Comparison of ENCODE assay signal across 22 cellular contexts in genomic region chr19:5155586-5156210, GRCh38.
DNase-seq lines count a peak whose midpoint lies in the region; ATAC-seq and TF ChIP-seq lines count a peak whose summit lies in the region.
"Had no signal": no experiment of that assay in that cellular context is flagged by ENCODE, and none has a peak within 500 bp of the region (broad histone marks: within the 10 kb centered on the region; RNA-seq: fewer than 3 reads in every experiment).

No MANE protein-coding gene starts in this region.

- no peak overlapping the region for H3K4me3 Mint-ChIP-seq in neural crest cell
- H3K4me3 Mint-ChIP-seq: stimulated activated memory B cell treated with anti-CD40 and anti-IgM and Interleukin-4, amounts not matched to agents 10 μg/mL and 1 μg/mL and 100 μg/mL, for 72 hours; T-cell had no signal

- H3K9ac ChIP-seq in SK-N-SH, result no peak overlapping the region
- H3K9ac ChIP-seq: BLaER1, KMS-11 had no signal

- no peak overlapping the region for H3K4me2 ChIP-seq in SK-N-SH
- H3K4me2 ChIP-seq: BLaER1, KMS-11 had no signal

- H3K4me3 ChIP-seq in SK-N-SH (ENCODE audit: low read depth in 2 of 2, low read length in 1 of 2) (no peak overlapping the region), aorta (ENCODE audit: low read length in 2 of 2) (no peak overlapping the region)
- H3K4me3 ChIP-seq: BLaER1, suprapubic skin had no signal

- peaks cover 16% of the 10 kb centered on the region for H3K4me1 Mint-ChIP-seq in neural crest cell
- H3K4me1 Mint-ChIP-seq: T-cell had no signal

- TF ChIP-seq EP300 in SK-N-SH (IDR thresholded peaks at IDR 0.05; ENCODE audit: borderline replicate concordance in 1 of 2, low read depth in 1 of 2, low read length in 1 of 2), result no peak

- DNase-seq in SK-N-SH (peak; percentile 30), NCI-H69 (lab: John Stamatoyannopoulos, UW) (peak; percentile 36), neural crest cell (ENCODE audit: low read depth, low spot score) (no peak), aorta (peak; percentile 12 to 48), GDM1 (lab: John Stamatoyannopoulos, UW) (no peak)
- DNase-seq: activated gamma-delta T cell; NCI-H187; NCI-H345; NK-92 treated with Interleukin-12 subunit alpha and Interleukin-12 subunit beta, amount 100 ng/mL, for 24 hours; SHP77 treated with DMSO at 0.1 percent for 48 hours; stimulated activated CD4-positive, alpha-beta T cell treated with anti-CD3 and anti-CD28 coated beads, Interleukin-4, amount 100 ng/mL, for 1 hour; T-cell had no signal

- no peaks in the 10 kb centered on the region for H4K20me1 ChIP-seq in SK-N-SH (ENCODE audit: insufficient read depth)

- H3K79me2 ChIP-seq in SK-N-SH (ENCODE audit: insufficient read depth), result no peaks in the 10 kb centered on the region

- no peak overlapping the region for H2AFZ ChIP-seq in SK-N-SH (ENCODE audit: low read depth)

- no peaks in the 10 kb centered on the region for H3K9me2 ChIP-seq in SK-N-SH

- H3F3A ChIP-seq in SK-N-SH (replicated peaks; ENCODE audit: insufficient read depth), result no peaks in the 10 kb centered on the region

- no peaks in the 10 kb centered on the region for H3K27me3 Mint-ChIP-seq in neural crest cell (ENCODE audit: low read depth)
- H3K27me3 Mint-ChIP-seq: stimulated activated memory B cell treated with anti-CD40 and anti-IgM and Interleukin-4, amounts not matched to agents 10 μg/mL and 1 μg/mL and 100 μg/mL, for 72 hours; T-cell had no signal

- H3K9me3 Mint-ChIP-seq in neural crest cell, result no peaks in the 10 kb centered on the region

- CTCF ChIA-PET in SK-N-SH (lab: Yijun Ruan, JAX), result interaction anchor here (1.1 to 2.2 kb wide), 3 partner anchors 14 to 107 kb away, joined by 5 to 10 read pairs (median 7); no protein-coding TSS in a partner anchor

- intact Hi-C loops in aorta (cut with DNase I), result loop anchor here in 1 of 2 donors (10.0 kb wide), 1 partner anchor 101 kb away; no protein-coding TSS in a partner anchor

- no peaks in the 10 kb centered on the region for H3K9me3 ChIP-seq in SK-N-SH
- no peaks in the 10 kb centered on the region for H3K9me3 ChIP-seq in aorta (ENCODE audit: control insufficient read depth, low read length)
- H3K9me3 ChIP-seq: neutrophil, suprapubic skin had no signal

- H3K4me1 ChIP-seq in SK-N-SH (ENCODE audit: control insufficient read depth in 1 of 2, insufficient read depth in 2 of 2, low read depth in 1 of 2, low read length in 1 of 2) (peaks cover 0 to 2% of the 10 kb centered on the region in 2 experiments; a peak in 1 of 4 replicates), aorta (ENCODE audit: control insufficient read depth in 1 of 2, insufficient read depth in 2 of 2, low read length in 2 of 2) (no peaks in the 10 kb centered on the region)

- 96% methylated on average over 10 of the region's 10 CpGs for WGBS in SK-N-SH (ENCODE audit: low lambda C conversion rate)
- 85 to 90% methylated on average over 10 of the region's 10 CpGs for WGBS in aorta, 2 donors

- H3K27ac ChIP-seq in SK-N-SH (ENCODE audit: low read depth in 2 of 2, low read length in 1 of 2), result no peak overlapping the region
- no peak overlapping the region for H3K27ac ChIP-seq in aorta (ENCODE audit: low read depth in 1 of 2, low read length in 2 of 2)
- H3K27ac ChIP-seq: BLaER1, epithelial cell of prostate, KMS-11, neutrophil, suprapubic skin had no signal

- peak overlapping the region; percentile 81 for H3K27ac Mint-ChIP-seq in neural crest cell (ENCODE audit: unreplicated experiment)
- H3K27ac Mint-ChIP-seq: stimulated activated memory B cell treated with anti-CD40 and anti-IgM and Interleukin-4, amounts not matched to agents 10 μg/mL and 1 μg/mL and 100 μg/mL, for 72 hours; T-cell had no signal

- no peaks in the 10 kb centered on the region for H3K27me3 ChIP-seq in SK-N-SH (ENCODE audit: insufficient read depth)
- no peaks in the 10 kb centered on the region for H3K27me3 ChIP-seq in aorta (ENCODE audit: control insufficient read depth in 1 of 2, insufficient read depth in 2 of 2, low read length in 1 of 2)
- H3K27me3 ChIP-seq: BLaER1, neutrophil, suprapubic skin had no signal

- ATAC-seq in SK-N-SH treated with all-trans-retinoic acid at 6 μM for 48 hours (no peak), aorta (ENCODE audit: low FRiP score) (no peak), HG02763 (IDR thresholded peaks at IDR 0.05; ENCODE audit: unreplicated experiment) (no peak), GM21447 (IDR thresholded peaks at IDR 0.05; ENCODE audit: unreplicated experiment) (no peak)
- ATAC-seq: Panc1; stimulated activated memory B cell treated with anti-CD40 and anti-IgM and Interleukin-4, amounts not matched to agents 10 μg/mL and 1 μg/mL and 100 μg/mL, for 72 hours; T-cell had no signal

- peaks cover 0 to 9% of the 10 kb centered on the region in 2 experiments for H3K36me3 ChIP-seq in SK-N-SH (replicated peaks in 1 of 2; ENCODE audit: control insufficient read depth in 1 of 2, insufficient read depth in 2 of 2, low read length in 1 of 2)
- no peaks in the 10 kb centered on the region for H3K36me3 ChIP-seq in aorta (ENCODE audit: control insufficient read depth in 1 of 2, insufficient read depth in 2 of 2, low read length in 1 of 2)

- POLR2A ChIA-PET in SK-N-SH (lab: Yijun Ruan, JAX), result interaction anchor here (0.5 kb wide), 1 partner anchor 34 kb away, joined by 3 read pairs; no protein-coding TSS in a partner anchor

- TF ChIP-seq RAD21 in SK-N-SH (IDR thresholded peaks at IDR 0.05; ENCODE audit: low read length), result no peak

- TF ChIP-seq CTCF in SK-N-SH (IDR thresholded peaks at IDR 0.05) (no peak), neural crest cell (conservative IDR thresholded peaks at IDR 0.05) (no peak)

- peaks cover 3% of the 10 kb centered on the region for H3K36me3 Mint-ChIP-seq in neural crest cell (ENCODE audit: low read depth)

TF ChIP-seq in SK-N-SH, 30 proteins besides CTCF, POLR2A, EP300 and RAD21 (continues in another document):
- TF ChIP-seq TEAD4 (IDR thresholded peaks at IDR 0.05; ENCODE audit: borderline replicate concordance, insufficient read depth) (no peak), NFIC (IDR thresholded peaks at IDR 0.05; ENCODE audit: borderline replicate concordance) (no peak), MXI1 (IDR thresholded peaks at IDR 0.05; ENCODE audit: low read depth, low read length) (no peak), TAF1 (IDR thresholded peaks at IDR 0.05; ENCODE audit: borderline replicate concordance, low read depth, low read length) (no peak), TCF12 (IDR thresholded peaks at IDR 0.05) (no peak), FOXM1 (IDR thresholded peaks at IDR 0.05; ENCODE audit: low read depth) (no peak), GATA2 (CRISPR knock-in tag; IDR thresholded peaks at IDR 0.05) (no peak), RFX5 (IDR thresholded peaks at IDR 0.05; ENCODE audit: low read length) (no peak), ZBTB33 (IDR thresholded peaks at IDR 0.05; ENCODE audit: borderline replicate concordance, low read depth) (no peak), RXRA (IDR thresholded peaks at IDR 0.05; ENCODE audit: borderline replicate concordance, low read depth) (no peak)

TF ChIP-seq in SK-N-SH treated with all-trans-retinoic acid at 6 μM for 48 hours, 23 proteins besides CTCF, POLR2A, EP300 and RAD21:
- no peak for TF ChIP-seq TOX (CRISPR knock-in tag; IDR thresholded peaks at IDR 0.05; ENCODE audit: borderline replicate concordance)
- no peak for TF ChIP-seq PPARA (CRISPR knock-in tag; IDR thresholded peaks at IDR 0.05; ENCODE audit: borderline replicate concordance)
- TF ChIP-seq ESRRG (CRISPR knock-in tag; IDR thresholded peaks at IDR 0.05), result no peak
- TF ChIP-seq OSR1 (CRISPR knock-in tag; IDR thresholded peaks at IDR 0.05), result no peak
- TF ChIP-seq ZNF8 (CRISPR knock-in tag; IDR thresholded peaks at IDR 0.05), result no peak
- no peak for TF ChIP-seq POU6F1 (CRISPR knock-in tag; IDR thresholded peaks at IDR 0.05; ENCODE audit: borderline replicate concordance, low read depth)
- no peak for TF ChIP-seq ZNF70 (CRISPR knock-in tag; IDR thresholded peaks at IDR 0.05)
- no peak for TF ChIP-seq ZFP3 (CRISPR knock-in tag; IDR thresholded peaks at IDR 0.05)
- TF ChIP-seq ISL1 (CRISPR knock-in tag; IDR thresholded peaks at IDR 0.05), result no peak
- TF ChIP-seq PATZ1 (CRISPR knock-in tag; IDR thresholded peaks at IDR 0.05; ENCODE audit: borderline replicate concordance), result no peak

Comparison
In these comparisons a context has a peak if more than half of its experiments do, and no peak if none do; other contexts are left out.
1. DNase-seq: peak in SK-N-SH (single experiment), NCI-H69 (single experiment) and aorta (2 of 2); none in neural crest cell (single experiment) and GDM1 (single experiment).